Comparison of ENCODE assay signal across 8 cellular contexts in genomic region chr3:141011511-141012262, GRCh38. TPM values are rescaled to one million over a fixed set of nuclear protein-coding genes. Genes with fewer than 3 reads are reported as not detected.
DNase-seq lines count a peak whose midpoint lies in the region; TF ChIP-seq lines count a peak whose summit lies in the region.

No MANE protein-coding gene starts in this region.

- H3K9me2 ChIP-seq in hepatocyte (replicated peaks; ENCODE audit: insufficient read depth) = no peaks in the 10 kb centered on the region

- TF ChIP-seq CTCF in HEK293 (tag by site-specific recombination; IDR thresholded peaks at IDR 0.05) (peak; percentile 53), hepatocyte (IDR thresholded peaks at IDR 0.05; ENCODE audit: poor library complexity) (peak; percentile 83)

- 19% methylated on average over 14 of the region's 14 CpGs for WGBS in hepatocyte (ENCODE audit: low lambda C conversion rate, missing lambda C conversion rate)

- H3K4me2 ChIP-seq in hepatocyte = no peak overlapping the region

- no peaks in the 10 kb centered on the region for H3K27me3 ChIP-seq in hepatocyte

- DNase-seq in G401 (ENCODE audit: low spot score) (peak; percentile 51), NCI-H1436 (lab: John Stamatoyannopoulos, UW) (peak; percentile 80), T-helper 9 cell (peak; percentile 67), anterior cingulate cortex (lab: John Stamatoyannopoulos, UW) (peak; percentile 6 to 88 (median 56)), hepatocyte (ENCODE audit: low spot score) (peak; percentile 89), skeletal muscle cell (ENCODE audit: low read depth) (peak; percentile 43), cerebellar nuclear complex (lab: John Stamatoyannopoulos, UW) (no peak)

- in situ Hi-C loops in G401 (cut with HindIII; ENCODE audit: low sequenced_read_pairs) = no loop called here

- no peaks in the 10 kb centered on the region for H3K79me2 ChIP-seq in hepatocyte

- H3K4me1 ChIP-seq in HEK293 (ENCODE audit: control insufficient read depth, insufficient read depth, low read length) = no peaks in the 10 kb centered on the region
- H3K4me1 ChIP-seq in hepatocyte (ENCODE audit: insufficient read depth) = no peaks in the 10 kb centered on the region

- CTCF ChIA-PET in HEK293 (lab: Yijun Ruan, JAX) = interaction anchor here (0.6 to 4.1 kb wide), 29 partner anchors 8 to 258 kb away, joined by 3 to 24 read pairs (median 4); partner anchors contain the start of gene PXYLP1

- H4K20me1 ChIP-seq in hepatocyte (ENCODE audit: insufficient read depth, poor library complexity, severe bottlenecking) = no peaks in the 10 kb centered on the region

- H2AFZ ChIP-seq in hepatocyte = no peak overlapping the region

- no peaks in the 10 kb centered on the region for H3K9me3 ChIP-seq in HEK293 (ENCODE audit: control insufficient read depth, insufficient read depth, low read depth, low read length)
- no peaks in the 10 kb centered on the region for H3K9me3 ChIP-seq in hepatocyte (ENCODE audit: low read depth)

- H3K4me3 ChIP-seq in HEK293 (ENCODE audit: low read depth, low read length) (no peak overlapping the region), hepatocyte (no peak overlapping the region), skeletal muscle cell (ENCODE audit: low read depth, low read length) (no peak overlapping the region)

- H3K36me3 ChIP-seq in HEK293 (ENCODE audit: control insufficient read depth in 2 of 2, insufficient read depth in 1 of 2, low read length in 2 of 2) = no peaks in the 10 kb centered on the region
- H3K36me3 ChIP-seq in hepatocyte (replicated peaks; ENCODE audit: insufficient read depth, low read depth) = no peaks in the 10 kb centered on the region

- POLR2A ChIA-PET in HEK293 (lab: Yijun Ruan, JAX) = no interaction called here

- H3K27ac ChIP-seq in HEK293 (ENCODE audit: extremely low read depth, low read depth, low read length) = no peak overlapping the region
- H3K27ac ChIP-seq in hepatocyte = no peak overlapping the region

TF ChIP-seq in HEK293, 187 proteins besides CTCF, POLR2A, EP300 and RAD21:
- TF ChIP-seq EGR2 (tag by site-specific recombination; IDR thresholded peaks at IDR 0.05; ENCODE audit: low read depth) (peak; percentile 68), ZFHX2 (tag by site-specific recombination; conservative IDR thresholded peaks at IDR 0.05) (peak; percentile 77), ZBTB6 (tag by site-specific recombination; IDR thresholded peaks at IDR 0.05) (no peak), ZNF654 (tag by site-specific recombination; IDR thresholded peaks at IDR 0.05; ENCODE audit: low read depth) (peak; percentile 58)

RNA-seq across cellular contexts. Expression of gene SPSB4, which starts 39.5 kb away (rescaled TPM):
- total RNA-seq in G401 (2014; rRNA removed; shearing (Covaris generic)) = 1.5 TPM in 1 of 2 replicates, not detected in the other
- 1.3 TPM in 2 replicates for total RNA-seq in hepatocyte
- polyA plus RNA-seq in hepatocyte = 1.0 and 2.8 TPM in 2 replicates

Comparison
In these comparisons a context has a peak if more than half of its experiments do, and no peak if none do; other contexts are left out.
1. DNase-seq: peak in G401 (single experiment), NCI-H1436 (single experiment), T-helper 9 cell (single experiment), anterior cingulate cortex (58 of 58), hepatocyte (single experiment) and skeletal muscle cell (single experiment); none in cerebellar nuclear complex (0 of 2).